Comparison of ENCODE assay signal across 19 cellular contexts in the genomic region with DNA sequence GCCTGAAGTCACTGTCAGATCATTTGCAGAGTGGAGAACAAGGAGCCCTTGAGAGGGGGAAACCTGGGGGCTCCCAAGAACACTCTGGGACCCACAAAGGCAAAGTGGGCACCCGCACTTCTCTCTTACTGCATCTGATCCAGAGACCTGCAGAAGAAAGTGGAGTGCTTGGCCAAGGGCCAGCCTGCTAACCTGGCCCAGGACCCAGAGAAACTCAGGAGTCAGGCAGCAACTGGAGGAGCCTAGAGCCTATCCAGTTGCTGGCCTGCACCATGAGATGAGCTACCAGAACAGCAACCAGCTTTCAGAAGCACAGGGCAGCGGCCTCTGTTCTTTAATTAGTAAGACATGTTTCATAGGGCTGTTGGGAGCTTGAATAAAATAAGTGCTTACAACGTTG.
"Had no signal": no experiment of that assay in that cellular context is flagged by ENCODE, and none has a peak within 500 bp of the region (broad histone marks: within the 10 kb centered on the region; RNA-seq: fewer than 3 reads in every experiment).

No MANE protein-coding gene starts in this region.

- H3K9me3 ChIP-seq: adrenal gland, heart right ventricle, right atrium auricular region, transverse colon had no signal

- H3K27ac Mint-ChIP-seq: activated naive CD4-positive, alpha-beta T cell treated with anti-CD3 and anti-CD28 coated beads, Interleukin-2, amount 50 U/mL, for 72 hours; activated T-helper 1 cell treated with anti-CD3 and anti-CD28 coated beads, Interleukin-12 subunit alpha, Interleukin-12 subunit beta, Interleukin-2, Interleukin-4 antibody, amounts not matched to agents 30 ng/mL and 10 ng/mL and 1 ng/mL, durations not matched to agents 14 hours and 24 hours and 36 hours; dendritic cell treated with granulocyte-macrophage colony-stimulating factor and Interleukin-4, amounts not matched to agents 40 ng/mL and 50 ng/mL, for 4 days; nephron progenitor cell; progenitor cell of endocrine pancreas; stimulated activated naive CD8-positive, alpha-beta T cell treated with anti-CD3 and anti-CD28 coated beads, Interleukin-15, Interleukin-2, amounts not matched to agents 100 ng/mL and 50 ng/mL, for 24 hours; T-helper 17 cell had no signal

- H3K27ac ChIP-seq: adrenal gland, right atrium auricular region, transverse colon, VCaP had no signal

- H3K4me3 Mint-ChIP-seq: activated T-helper 1 cell treated with anti-CD3 and anti-CD28 coated beads, Interleukin-12 subunit alpha, Interleukin-12 subunit beta, Interleukin-2, Interleukin-4 antibody, amounts not matched to agents 30 ng/mL and 10 ng/mL and 1 ng/mL, durations not matched to agents 14 hours and 24 hours and 36 hours; dendritic cell treated with granulocyte-macrophage colony-stimulating factor and Interleukin-4, amounts not matched to agents 40 ng/mL and 50 ng/mL, for 4 days; nephron progenitor cell; stimulated activated naive CD8-positive, alpha-beta T cell treated with anti-CD3 and anti-CD28 coated beads, Interleukin-15, Interleukin-2, amounts not matched to agents 100 ng/mL and 50 ng/mL, for 24 hours; T-helper 17 cell had no signal

- DNase-seq: activated CD4-positive, CD25-positive, alpha-beta regulatory T cell treated with anti-CD3 and anti-CD28 coated beads, Interleukin-2, amount 50 U/mL, for 72 hours; activated CD8-positive, alpha-beta memory T cell treated with anti-CD3 and anti-CD28 coated beads for 24 hours; activated gamma-delta T cell treated with Interleukin-2 at 50 U/mL for 16 hours; erythroblast; heart right ventricle; kidney glomerular epithelial cell; mesendoderm; nephron progenitor cell; occipital lobe; T-helper 17 cell; transverse colon had no signal

- H3K4me1 Mint-ChIP-seq: T-helper 17 cell had no signal

- H3K4me3 ChIP-seq: adrenal gland, heart right ventricle, right atrium auricular region, transverse colon had no signal

- ATAC-seq: activated naive CD4-positive, alpha-beta T cell treated with anti-CD3 and anti-CD28 coated beads, Interleukin-2, amount 50 U/mL, for 72 hours; T-helper 17 cell had no signal

- H3K4me1 ChIP-seq: adrenal gland, right atrium auricular region, transverse colon had no signal

- H3K36me3 Mint-ChIP-seq: activated naive CD4-positive, alpha-beta T cell treated with anti-CD3 and anti-CD28 coated beads, Interleukin-2, amount 50 U/mL, for 72 hours had no signal

- H3K9me3 Mint-ChIP-seq: activated naive CD4-positive, alpha-beta T cell treated with anti-CD3 and anti-CD28 coated beads, Interleukin-2, amount 50 U/mL, for 72 hours; activated T-helper 1 cell treated with anti-CD3 and anti-CD28 coated beads, Interleukin-12 subunit alpha, Interleukin-12 subunit beta, Interleukin-2, Interleukin-4 antibody, amounts not matched to agents 30 ng/mL and 10 ng/mL and 1 ng/mL, durations not matched to agents 14 hours and 24 hours and 36 hours; dendritic cell treated with granulocyte-macrophage colony-stimulating factor and Interleukin-4, amounts not matched to agents 40 ng/mL and 50 ng/mL, for 4 days; stimulated activated naive CD8-positive, alpha-beta T cell treated with anti-CD3 and anti-CD28 coated beads, Interleukin-15, Interleukin-2, amounts not matched to agents 100 ng/mL and 50 ng/mL, for 24 hours had no signal

- H3K27me3 ChIP-seq: adrenal gland, right atrium auricular region, transverse colon had no signal

- H3K36me3 ChIP-seq: adrenal gland, heart right ventricle, right atrium auricular region, transverse colon had no signal
